In the genomic region with DNA sequence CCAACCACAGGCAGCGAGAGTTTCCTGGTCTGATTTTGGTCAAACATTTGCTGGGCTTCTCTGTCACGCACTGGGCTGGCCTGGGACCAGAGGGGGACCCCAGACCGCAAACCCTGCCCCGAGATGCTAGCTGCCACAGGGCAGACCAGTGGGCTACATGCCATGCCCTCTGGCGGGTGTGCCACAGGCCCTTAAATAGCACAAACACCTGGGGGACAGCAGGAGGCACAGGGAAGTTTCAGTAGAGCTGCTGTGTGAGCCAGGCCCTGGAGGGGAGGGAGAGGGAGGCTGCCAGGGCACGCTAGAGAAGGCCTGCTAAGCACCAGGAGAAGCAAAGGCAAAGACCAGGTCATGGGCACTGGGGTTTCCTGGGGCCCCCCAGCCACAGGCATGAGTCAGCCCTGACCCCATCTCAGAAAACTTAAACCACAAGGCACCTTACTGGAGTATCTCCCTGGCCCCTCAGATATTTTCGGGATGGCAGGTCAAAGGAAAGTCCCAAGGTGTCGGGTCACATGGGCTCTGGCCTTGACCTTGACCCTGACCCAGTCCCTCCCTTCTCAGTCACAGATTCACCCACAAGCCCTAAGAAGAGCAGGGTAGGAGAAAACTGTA, we compare ENCODE assay signal across 11 cellular contexts. TPM values are rescaled to one million over a fixed set of nuclear protein-coding genes. Genes with fewer than 3 reads are reported as not detected.
DNase-seq lines count a peak whose midpoint lies in the region; ATAC-seq and TF ChIP-seq lines count a peak whose summit lies in the region.
"Had no signal": no experiment of that assay in that cellular context is flagged by ENCODE, and none has a peak within 500 bp of the region (broad histone marks: within the 10 kb centered on the region; RNA-seq: fewer than 3 reads in every experiment).

No MANE protein-coding gene starts in this region.

- WGBS in heart left ventricle, 4 donors, result 54 to 72% (median 66%) methylated on average over 4 to 8 of the region's 8 CpGs
- 85 to 87% (median 85%) methylated on average over 8 of the region's 8 CpGs for WGBS in ovary, 3 donors
- WGBS in psoas muscle, 3 donors, result 73 to 77% (median 76%) methylated on average over 8 of the region's 8 CpGs
- WGBS in lower leg skin, 2 donors, result 54 to 55% methylated on average over 8 of the region's 8 CpGs

- H3K27ac Mint-ChIP-seq in CD4-positive, CD25-positive, alpha-beta regulatory T cell, result peak overlapping the region in 2 of 3 donors; percentile 69 to 74

- no peaks in the 10 kb centered on the region for H3K9me3 ChIP-seq in CD4-positive, CD25-positive, alpha-beta regulatory T cell (ENCODE audit: control insufficient read depth in 2 of 2, low read length in 2 of 2)
- peaks cover 0 to 4% (median 0%) of the 10 kb centered on the region in 12 donors for H3K9me3 ChIP-seq in heart left ventricle
- no peaks in the 10 kb centered on the region for H3K9me3 ChIP-seq in ovary
- no peaks in the 10 kb centered on the region for H3K9me3 ChIP-seq in psoas muscle

- H3K36me3 ChIP-seq in CD4-positive, CD25-positive, alpha-beta regulatory T cell (ENCODE audit: control insufficient read depth, insufficient read depth, low read length), result no peaks in the 10 kb centered on the region
- no peaks in the 10 kb centered on the region for H3K36me3 ChIP-seq in heart left ventricle
- no peaks in the 10 kb centered on the region for H3K36me3 ChIP-seq in ovary
- H3K36me3 ChIP-seq in psoas muscle (ENCODE audit: insufficient read depth in 1 of 2, low read depth in 1 of 2), result no peaks in the 10 kb centered on the region

- no peak for TF ChIP-seq CTCF in LNCaP clone FGC (IDR thresholded peaks at IDR 0.05; ENCODE audit: control insufficient read depth, extremely low read depth, insufficient read depth)
- TF ChIP-seq CTCF in heart left ventricle (IDR thresholded peaks at IDR 0.05), result no peak
- no peak for TF ChIP-seq CTCF in ovary (IDR thresholded peaks at IDR 0.05)
- no peak for TF ChIP-seq CTCF in psoas muscle (IDR thresholded peaks at IDR 0.05)
- no peak for TF ChIP-seq CTCF in lower leg skin (IDR thresholded peaks at IDR 0.05)

- peaks cover 0 to 1% (median 0%) of the 10 kb centered on the region in 7 donors for H3K9me3 Mint-ChIP-seq in CD4-positive, CD25-positive, alpha-beta regulatory T cell

- H3K27me3 ChIP-seq in CD4-positive, CD25-positive, alpha-beta regulatory T cell (ENCODE audit: control insufficient read depth, insufficient read depth, low read length), result no peaks in the 10 kb centered on the region
- H3K27me3 ChIP-seq in heart left ventricle, result no peaks in the 10 kb centered on the region
- H3K27me3 ChIP-seq in ovary, result no peaks in the 10 kb centered on the region
- H3K27me3 ChIP-seq in psoas muscle (ENCODE audit: insufficient read depth in 3 of 3, low read length in 2 of 3), result no peaks in the 10 kb centered on the region

- TF ChIP-seq EP300 in ovary (IDR thresholded peaks at IDR 0.05), result no peak

- peaks cover 14% of the 10 kb centered on the region for H3K4me1 ChIP-seq in CD4-positive, CD25-positive, alpha-beta regulatory T cell (ENCODE audit: control insufficient read depth, insufficient read depth, low read length, poor library complexity, severe bottlenecking)
- H3K4me1 ChIP-seq in heart left ventricle (peaks cover 5 to 89% (median 63%) of the 10 kb centered on the region in 12 donors), ovary (ENCODE audit: insufficient read depth) (peaks cover 4% of the 10 kb centered on the region), psoas muscle (peaks cover 12% of the 10 kb centered on the region)

- DNase-seq in CD4-positive, CD25-positive, alpha-beta regulatory T cell, result no peak
- DNase-seq in LNCaP clone FGC (ENCODE audit: low read depth), result peak; percentile 6
- DNase-seq in heart left ventricle, result peak in 2 of 5 donors; percentile 55 to 70
- no peak for DNase-seq in ureter (ENCODE audit: low spot score)
- no peak for DNase-seq in ovary
- no peak for DNase-seq in psoas muscle
- DNase-seq in lower leg skin (ENCODE audit: low spot score in 2 of 2), result no peak
- DNase-seq: activated naive CD4-positive, alpha-beta T cell treated with anti-CD3 and anti-CD28 coated beads, Interleukin-2, amount 50 U/mL, for 16 hours; NCI-H1930 had no signal

- H3K36me3 Mint-ChIP-seq in CD4-positive, CD25-positive, alpha-beta regulatory T cell, result peaks cover 3% of the 10 kb centered on the region

- TF ChIP-seq POLR2A in heart left ventricle (IDR thresholded peaks at IDR 0.05) (no peak), ovary (IDR thresholded peaks at IDR 0.05) (no peak), lower leg skin (IDR thresholded peaks at IDR 0.05) (no peak)

- no peak overlapping the region for H3K27ac ChIP-seq in CD4-positive, CD25-positive, alpha-beta regulatory T cell (ENCODE audit: insufficient read depth, low read length, poor library complexity, severe bottlenecking)
- H3K27ac ChIP-seq in heart left ventricle (peak overlapping the region in 11 of 12 donors; percentile 5 to 82 (median 64)), ovary (no peak overlapping the region), psoas muscle (no peak overlapping the region)

- no peaks in the 10 kb centered on the region for H3K27me3 Mint-ChIP-seq in CD4-positive, CD25-positive, alpha-beta regulatory T cell

- H3K4me3 Mint-ChIP-seq in CD4-positive, CD25-positive, alpha-beta regulatory T cell, result no peak overlapping the region

- H3K4me1 Mint-ChIP-seq in CD4-positive, CD25-positive, alpha-beta regulatory T cell, result peaks cover under 1 to 55% (median 22%) of the 10 kb centered on the region in 4 donors

- intact Hi-C loops in heart left ventricle (cut with DNase I) (no loop called here), ovary (cut with DNase I) (no loop called here), psoas muscle (cut with DNase I) (no loop called here), lower leg skin (cut with DNase I; ENCODE audit: low total_unique reads) (no loop called here)

- no peak overlapping the region for H3K4me3 ChIP-seq in CD4-positive, CD25-positive, alpha-beta regulatory T cell (ENCODE audit: low read depth, low read length)
- H3K4me3 ChIP-seq in LNCaP clone FGC (ENCODE audit: low read depth, low read length) (no peak overlapping the region), heart left ventricle (no peak overlapping the region), ovary (no peak overlapping the region), psoas muscle (no peak overlapping the region), lower leg skin (ENCODE audit: low read depth, poor library complexity, severe bottlenecking) (no peak overlapping the region)
- H3K4me3 ChIP-seq: lung had no signal

- no peak for ATAC-seq in CD4-positive, CD25-positive, alpha-beta regulatory T cell (ENCODE audit: low read depth in 2 of 2)
- peak; percentile 59 for ATAC-seq in GM21381 (IDR thresholded peaks at IDR 0.05; ENCODE audit: unreplicated experiment)
- ATAC-seq in heart left ventricle, result peak; percentile 22 to 56 (median 32)
- no peak for ATAC-seq in psoas muscle

RNA-seq across cellular contexts. Expression of a gene that starts 29.2 kb away (rescaled TPM):
- 54.1 TPM for total RNA-seq in CD4-positive, CD25-positive, alpha-beta regulatory T cell
- 10 to 100 TPM; 19.5 to 24.5 (median 21.3) TPM for polyA plus RNA-seq in CD4-positive, CD25-positive, alpha-beta regulatory T cell
- total RNA-seq in heart left ventricle (100 to 1,000 TPM in 3 of 9 donors, 10 to 100 TPM in 6; 71.7 to 152 (median 91.0) TPM), ureter (70.4 TPM), ovary (10 to 100 TPM; 23.6 to 57.8 (median 49.3) TPM), psoas muscle (10 to 100 TPM; 33.7 to 51.0 (median 45.6) TPM), lower leg skin (10 to 100 TPM; 37.5 to 47.5 (median 41.4) TPM)
- polyA plus RNA-seq in heart left ventricle (100 to 1,000 TPM in 1 of 2 donors, 10 to 100 TPM in 1; 44.5 to 158 TPM), ovary (10 to 100 TPM; 32.2 to 40.9 TPM), psoas muscle (10 to 100 TPM; 30.0 to 61.1 (median 32.5) TPM)

Comparison
In these comparisons a context has a peak if more than half of its experiments do, and no peak if none do; other contexts are left out.
1. ATAC-seq: peak in GM21381 (single experiment) and heart left ventricle (4 of 4); none in CD4-positive, CD25-positive, alpha-beta regulatory T cell (0 of 2) and psoas muscle (0 of 4).
2. H3K27ac ChIP-seq: peak in heart left ventricle (11 of 12); none in CD4-positive, CD25-positive, alpha-beta regulatory T cell (single experiment), ovary (0 of 2) and psoas muscle (single experiment).